In the genomic region with DNA sequence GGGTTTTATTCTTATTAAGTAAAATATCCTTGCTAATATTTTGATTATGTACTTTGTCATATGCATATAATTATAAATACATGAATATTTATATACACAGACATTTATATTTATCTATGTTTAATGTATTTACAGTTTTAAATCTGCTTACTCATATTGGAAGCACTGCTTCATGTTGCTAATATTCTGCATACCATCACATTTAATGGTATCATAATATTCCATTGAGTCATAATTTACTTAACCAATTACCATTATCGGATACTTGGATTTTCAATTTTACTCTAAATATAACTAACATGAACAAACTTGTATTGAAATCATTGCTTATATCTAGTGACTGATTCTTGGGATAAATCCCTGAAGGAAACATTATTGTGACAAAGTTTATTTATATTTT, we compare ENCODE assay signal across 3 cellular contexts.
TF ChIP-seq lines count a peak whose summit lies in the region.

No MANE protein-coding gene starts in this region.

TF ChIP-seq in SK-N-SH, 30 proteins besides CTCF, POLR2A, EP300 and RAD21:
- TF ChIP-seq JUND (IDR thresholded peaks at IDR 0.05) (peak; percentile 8; the same call in 1 of the 2 replicates), TCF12 (IDR thresholded peaks at IDR 0.05) (0 out of 2 replicates have a peak, but pooled peaks have one; percentile 10), RXRA (IDR thresholded peaks at IDR 0.05; ENCODE audit: borderline replicate concordance, low read depth) (no peak), FOSL2 (IDR thresholded peaks at IDR 0.05; ENCODE audit: borderline replicate concordance, low read depth) (0 out of 2 replicates have a peak, but pooled peaks have one; percentile 6)

TF ChIP-seq in SK-N-SH treated with all-trans-retinoic acid at 6 μM for 48 hours, 23 proteins besides CTCF, POLR2A, EP300 and RAD21:
- TF ChIP-seq ZNF70 (CRISPR knock-in tag; IDR thresholded peaks at IDR 0.05): no peak
- TF ChIP-seq ZFP3 (CRISPR knock-in tag; IDR thresholded peaks at IDR 0.05): no peak
- TF ChIP-seq, protein P1, sequence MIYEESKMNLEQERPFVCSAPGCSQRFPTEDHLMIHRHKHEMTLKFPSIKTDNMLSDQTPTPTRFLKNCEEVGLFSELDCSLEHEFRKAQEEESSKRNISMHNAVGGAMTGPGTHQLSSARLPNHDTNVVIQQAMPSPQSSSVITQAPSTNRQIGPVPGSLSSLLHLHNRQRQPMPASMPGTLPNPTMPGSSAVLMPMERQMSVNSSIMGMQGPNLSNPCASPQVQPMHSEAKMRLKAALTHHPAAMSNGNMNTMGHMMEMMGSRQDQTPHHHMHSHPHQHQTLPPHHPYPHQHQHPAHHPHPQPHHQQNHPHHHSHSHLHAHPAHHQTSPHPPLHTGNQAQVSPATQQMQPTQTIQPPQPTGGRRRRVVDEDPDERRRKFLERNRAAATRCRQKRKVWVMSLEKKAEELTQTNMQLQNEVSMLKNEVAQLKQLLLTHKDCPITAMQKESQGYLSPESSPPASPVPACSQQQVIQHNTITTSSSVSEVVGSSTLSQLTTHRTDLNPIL (CRISPR knock-in tag; IDR thresholded peaks at IDR 0.05; ENCODE audit: low read depth): no peak
- TF ChIP-seq, protein P2, sequence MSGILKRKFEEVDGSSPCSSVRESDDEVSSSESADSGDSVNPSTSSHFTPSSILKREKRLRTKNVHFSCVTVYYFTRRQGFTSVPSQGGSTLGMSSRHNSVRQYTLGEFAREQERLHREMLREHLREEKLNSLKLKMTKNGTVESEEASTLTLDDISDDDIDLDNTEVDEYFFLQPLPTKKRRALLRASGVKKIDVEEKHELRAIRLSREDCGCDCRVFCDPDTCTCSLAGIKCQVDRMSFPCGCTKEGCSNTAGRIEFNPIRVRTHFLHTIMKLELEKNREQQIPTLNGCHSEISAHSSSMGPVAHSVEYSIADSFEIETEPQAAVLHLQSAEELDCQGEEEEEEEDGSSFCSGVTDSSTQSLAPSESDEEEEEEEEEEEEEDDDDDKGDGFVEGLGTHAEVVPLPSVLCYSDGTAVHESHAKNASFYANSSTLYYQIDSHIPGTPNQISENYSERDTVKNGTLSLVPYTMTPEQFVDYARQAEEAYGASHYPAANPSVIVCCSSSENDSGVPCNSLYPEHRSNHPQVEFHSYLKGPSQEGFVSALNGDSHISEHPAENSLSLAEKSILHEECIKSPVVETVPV (CRISPR knock-in tag; IDR thresholded peaks at IDR 0.05): no peak
- TF ChIP-seq RARB (CRISPR knock-in tag; IDR thresholded peaks at IDR 0.05): no peak
- TF ChIP-seq ESRRG (CRISPR knock-in tag; IDR thresholded peaks at IDR 0.05): no peak
- TF ChIP-seq OSR1 (CRISPR knock-in tag; IDR thresholded peaks at IDR 0.05): no peak
- TF ChIP-seq ZNF565 (CRISPR knock-in tag; conservative IDR thresholded peaks at IDR 0.05; ENCODE audit: low read depth): no peak
- no peak for TF ChIP-seq ZFP30 (CRISPR knock-in tag; IDR thresholded peaks at IDR 0.05)

TF ChIP-seq in IMR-90, 13 proteins besides CTCF, POLR2A, EP300 and RAD21:
- TF ChIP-seq RCOR1 (IDR thresholded peaks at IDR 0.05; ENCODE audit: insufficient replicate concordance, low read length) (no peak), MXI1 (IDR thresholded peaks at IDR 0.05; ENCODE audit: borderline replicate concordance, low read depth, low read length) (no peak), RFX5 (IDR thresholded peaks at IDR 0.05; ENCODE audit: low read depth, low read length) (no peak), SMC3 (IDR thresholded peaks at IDR 0.05; ENCODE audit: low read depth, low read length) (no peak), CHD1 (IDR thresholded peaks at IDR 0.05; ENCODE audit: low read depth, low read length) (no peak), FOS (IDR thresholded peaks at IDR 0.05; ENCODE audit: low read depth, low read length) (no peak), NFE2L2 (IDR thresholded peaks at IDR 0.05; ENCODE audit: low read depth, low read length) (no peak)
- TF ChIP-seq, protein P3, sequence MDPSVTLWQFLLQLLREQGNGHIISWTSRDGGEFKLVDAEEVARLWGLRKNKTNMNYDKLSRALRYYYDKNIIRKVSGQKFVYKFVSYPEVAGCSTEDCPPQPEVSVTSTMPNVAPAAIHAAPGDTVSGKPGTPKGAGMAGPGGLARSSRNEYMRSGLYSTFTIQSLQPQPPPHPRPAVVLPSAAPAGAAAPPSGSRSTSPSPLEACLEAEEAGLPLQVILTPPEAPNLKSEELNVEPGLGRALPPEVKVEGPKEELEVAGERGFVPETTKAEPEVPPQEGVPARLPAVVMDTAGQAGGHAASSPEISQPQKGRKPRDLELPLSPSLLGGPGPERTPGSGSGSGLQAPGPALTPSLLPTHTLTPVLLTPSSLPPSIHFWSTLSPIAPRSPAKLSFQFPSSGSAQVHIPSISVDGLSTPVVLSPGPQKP (IDR thresholded peaks at IDR 0.05; ENCODE audit: borderline replicate concordance, low read depth, low read length): no peak
